Comparison of ENCODE assay signal across 13 cellular contexts in the genomic region with DNA sequence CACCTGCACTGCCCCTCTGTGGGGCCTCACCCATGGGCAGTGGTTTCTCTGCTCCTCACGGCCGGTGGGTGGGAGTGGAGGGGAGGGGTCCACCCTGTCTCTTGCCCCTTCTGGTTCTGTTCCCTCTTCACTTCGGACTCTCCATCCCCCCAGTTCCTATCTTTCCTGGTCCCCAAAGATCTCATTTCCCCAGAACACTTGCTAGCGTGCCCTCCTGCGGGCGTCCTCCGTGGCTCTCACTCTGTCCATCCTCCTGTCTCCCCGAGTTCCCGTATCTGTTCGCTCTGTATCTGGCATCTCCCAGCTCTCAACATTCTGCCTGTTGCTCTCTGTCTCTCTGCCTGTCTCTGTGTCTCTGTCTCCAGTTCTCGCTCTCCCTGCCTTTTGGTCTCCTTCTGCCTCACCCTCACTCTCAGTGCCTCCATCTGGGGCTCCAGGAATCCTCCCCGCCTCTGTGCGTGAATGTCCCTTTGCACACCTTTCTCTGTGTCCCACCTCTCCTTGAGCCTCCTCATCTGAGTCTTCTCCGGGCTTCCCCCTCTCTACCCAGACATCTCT. TPM values are rescaled to one million over a fixed set of nuclear protein-coding genes. Genes with fewer than 3 reads are reported as not detected.
A peak's percentile ranks its signal among the peaks of the same experiment; 100 is the strongest.
DNase-seq lines count a peak whose midpoint lies in the region; ATAC-seq lines count a peak whose summit lies in the region.
"Had no signal": no experiment of that assay in that cellular context is flagged by ENCODE, and none has a peak within 500 bp of the region (broad histone marks: within the 10 kb centered on the region; RNA-seq: fewer than 3 reads in every experiment).

No MANE protein-coding gene starts in this region.

- H3K27ac Mint-ChIP-seq in stimulated activated naive CD8-positive, alpha-beta T cell treated with anti-CD3 and anti-CD28 coated beads, Interleukin-15, Interleukin-2, amounts not matched to agents 100 ng/mL and 50 ng/mL, for 24 hours, result peak overlapping the region; percentile 73

- H3K9me3 Mint-ChIP-seq in stimulated activated naive CD8-positive, alpha-beta T cell treated with anti-CD3 and anti-CD28 coated beads, Interleukin-15, Interleukin-2, amounts not matched to agents 100 ng/mL and 50 ng/mL, for 24 hours, result no peaks in the 10 kb centered on the region

- H3K36me3 ChIP-seq in SJCRH30 (no peaks in the 10 kb centered on the region; the same call in 1 of the 2 replicates), iPS-18a (ENCODE audit: control insufficient read depth, low read depth, low read length) (no peaks in the 10 kb centered on the region)

- peak overlapping the region; percentile 79 for H3K4me3 Mint-ChIP-seq in stimulated activated naive CD8-positive, alpha-beta T cell treated with anti-CD3 and anti-CD28 coated beads, Interleukin-15, Interleukin-2, amounts not matched to agents 100 ng/mL and 50 ng/mL, for 24 hours

- H3K4me3 ChIP-seq in SJCRH30, result peak overlapping the region; percentile 33
- H3K4me3 ChIP-seq in iPS-18a (ENCODE audit: low read length), result peak overlapping the region; percentile 60
- H3K4me3 ChIP-seq: lung had no signal

- H3K9ac ChIP-seq in iPS-18a (ENCODE audit: low read length), result no peak overlapping the region

- H3K4me1 ChIP-seq in SJCRH30 (peaks cover 6% of the 10 kb centered on the region; the same call in 1 of the 2 replicates), iPS-18a (ENCODE audit: control insufficient read depth, low read depth, low read length) (peaks cover 3% of the 10 kb centered on the region)

- no peaks in the 10 kb centered on the region for H3K27me3 ChIP-seq in SJCRH30
- peaks cover 13% of the 10 kb centered on the region for H3K27me3 ChIP-seq in iPS-18a (ENCODE audit: control insufficient read depth, insufficient read depth, low read length)

- H3K27ac ChIP-seq in SJCRH30, result no peak overlapping the region
- H3K27ac ChIP-seq in iPS-18a (ENCODE audit: low read length), result no peak overlapping the region

- peaks cover 16% of the 10 kb centered on the region for H3K27me3 Mint-ChIP-seq in stimulated activated naive CD8-positive, alpha-beta T cell treated with anti-CD3 and anti-CD28 coated beads, Interleukin-15, Interleukin-2, amounts not matched to agents 100 ng/mL and 50 ng/mL, for 24 hours

- peaks cover 17% of the 10 kb centered on the region for H3K36me3 Mint-ChIP-seq in stimulated activated naive CD8-positive, alpha-beta T cell treated with anti-CD3 and anti-CD28 coated beads, Interleukin-15, Interleukin-2, amounts not matched to agents 100 ng/mL and 50 ng/mL, for 24 hours (ENCODE audit: low read depth)

- H3K9me3 ChIP-seq in SJCRH30 (replicated peaks), result no peaks in the 10 kb centered on the region
- H3K9me3 ChIP-seq in iPS-18a (ENCODE audit: control insufficient read depth, low read depth, low read length), result no peaks in the 10 kb centered on the region

- DNase-seq in stimulated activated naive CD8-positive, alpha-beta T cell treated with anti-CD3 and anti-CD28 coated beads, Interleukin-15, Interleukin-2, amounts not matched to agents 100 U/mL and 50 U/mL, for 24 hours, result no peak
- DNase-seq in SJCRH30, result peak in 1 of 2 experiments; percentile 34
- no peak for DNase-seq in NCI-H82 (lab: John Stamatoyannopoulos, UW)
- DNase-seq in HuH-7.5 (ENCODE audit: low spot score), result no peak
- no peak for DNase-seq in medulla oblongata (ENCODE audit: extremely low spot score)
- DNase-seq in NCI-H146 (lab: John Stamatoyannopoulos, UW), result no peak
- DNase-seq: AML-193, head of caudate nucleus, Kasumi-1 had no signal

- peaks cover 24% of the 10 kb centered on the region for H3K4me1 Mint-ChIP-seq in stimulated activated naive CD8-positive, alpha-beta T cell treated with anti-CD3 and anti-CD28 coated beads, Interleukin-15, Interleukin-2, amounts not matched to agents 100 ng/mL and 50 ng/mL, for 24 hours (ENCODE audit: low read depth)

- ATAC-seq in stimulated activated naive CD8-positive, alpha-beta T cell treated with anti-CD3 and anti-CD28 coated beads, Interleukin-15, Interleukin-2, amounts not matched to agents 100 U/mL and 50 U/mL, for 24 hours, result no peak

RNA-seq across cellular contexts. Expression of gene SPIB, which starts 0.4 kb away (rescaled TPM):
- 0.83 and 2.8 TPM in 2 replicates for total RNA-seq in SJCRH30 (2014; rRNA removed; shearing (Covaris generic))
- total RNA-seq: pulmonary artery endothelial cell had no signal

RNA-seq across cellular contexts. Expression of gene MYBPC2, which starts 13.6 kb away (rescaled TPM):
- total RNA-seq in SJCRH30 (2014; rRNA removed; shearing (Covaris generic)), result 13.8 and 14.7 TPM in 2 replicates
- total RNA-seq: pulmonary artery endothelial cell had no signal

RNA-seq across cellular contexts. Expression of gene POLD1, which starts 35.0 kb away (rescaled TPM):
- total RNA-seq in SJCRH30 (2014; rRNA removed; shearing (Covaris generic)), result 74.4 and 75.2 TPM in 2 replicates

RNA-seq across cellular contexts. Expression of gene NR1H2, which starts 42.8 kb away (rescaled TPM):
- 22.3 and 22.6 TPM in 2 replicates for total RNA-seq in SJCRH30 (2014; rRNA removed; shearing (Covaris generic))

RNA-seq across cellular contexts. Expression of gene NAPSA, which starts 53.7 kb away (rescaled TPM):
- total RNA-seq in SJCRH30 (2014; rRNA removed; shearing (Covaris generic)), result 0.08 and 0.18 TPM in 2 replicates
